In the genomic region with DNA sequence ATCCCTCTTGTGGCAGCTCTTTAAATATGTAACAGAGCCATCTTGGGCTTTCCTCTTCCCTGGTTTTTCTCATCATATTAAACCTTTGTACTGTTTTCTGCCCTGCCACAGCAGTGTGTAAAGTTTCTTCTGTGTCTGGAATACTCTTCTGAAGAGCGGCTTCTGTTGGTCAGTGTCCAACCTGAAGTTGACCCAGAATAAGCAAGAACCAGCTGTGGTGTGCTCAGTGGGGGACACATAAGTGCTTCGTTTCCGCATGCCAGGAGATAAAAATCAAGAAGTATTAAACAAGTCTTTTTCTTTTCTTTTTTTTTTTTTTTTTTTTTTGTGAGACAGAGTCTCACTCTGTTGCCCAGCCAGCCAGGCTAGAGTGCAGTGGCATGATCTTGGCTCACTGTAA, we compare ENCODE assay signal across 27 cellular contexts.
"Had no signal": no experiment of that assay in that cellular context is flagged by ENCODE, and none has a peak within 500 bp of the region (broad histone marks: within the 10 kb centered on the region; RNA-seq: fewer than 3 reads in every experiment).

No MANE protein-coding gene starts in this region.

- H3K36me3 Mint-ChIP-seq: memory B cell; mesothelial cell of epicardium; naive B cell; natural killer cell treated with Interleukin-12 subunit alpha and Interleukin-12 subunit beta and Interleukin-15 and Interleukin-18, amount 100 ng/mL, for 72 hours; neural progenitor cell; type B pancreatic cell had no signal

- H3K9ac ChIP-seq: neural progenitor cell, parathyroid adenoma had no signal

- DNase-seq: cortex of kidney; effector memory CD8-positive, alpha-beta T cell; foreskin fibroblast; gastrocnemius medialis; kidney; mucosa of descending colon; naive B cell; right lobe of liver; small intestine; stimulated activated CD4-positive, alpha-beta T cell treated with anti-CD3 and anti-CD28 coated beads, Interleukin-12 subunit alpha, Interleukin-12 subunit beta, amount 100 ng/mL, for 4 hours; stimulated activated CD4-positive, alpha-beta T cell treated with anti-CD3 and anti-CD28 coated beads, Interleukin-1b, Interleukin-23, amount 100 ng/mL, for 48 hours; stimulated activated CD4-positive, alpha-beta T cell treated with anti-CD3 and anti-CD28 coated beads, Interleukin-4, amount 100 ng/mL, for 1 hour; stimulated activated CD8-positive, alpha-beta memory T cell treated with anti-CD3 and anti-CD28 coated beads, Interleukin-4, amount 100 ng/mL, for 48 hours; stimulated activated naive CD4-positive, alpha-beta T cell; stimulated activated naive CD8-positive, alpha-beta T cell treated with anti-CD3 and anti-CD28 coated beads, Interleukin-15, amount 100 ng/mL, for 72 hours had no signal

- ATAC-seq: effector memory CD8-positive, alpha-beta T cell; esophagus mucosa; gastrocnemius medialis; left lobe of liver; mucosa of descending colon; natural killer cell treated with Interleukin-12 subunit alpha and Interleukin-12 subunit beta and Interleukin-15 and Interleukin-18, amount 100 ng/mL, for 72 hours; right lobe of liver; stimulated activated naive CD8-positive, alpha-beta T cell treated with anti-CD3 and anti-CD28 coated beads, Interleukin-15, amount 100 ng/mL, for 72 hours had no signal

- H3K27ac Mint-ChIP-seq: effector memory CD8-positive, alpha-beta T cell; memory B cell; mesothelial cell of epicardium; naive B cell; natural killer cell treated with Interleukin-12 subunit alpha and Interleukin-12 subunit beta and Interleukin-15 and Interleukin-18, amount 100 ng/mL, for 72 hours; neural progenitor cell; progenitor cell of endocrine pancreas; stimulated activated naive CD8-positive, alpha-beta T cell treated with anti-CD3 and anti-CD28 coated beads, Interleukin-15, amount 100 ng/mL, for 72 hours; type B pancreatic cell had no signal

- H3K4me3 ChIP-seq: gastrocnemius medialis, lung, mucosa of descending colon, neural progenitor cell, right lobe of liver, suprapubic skin had no signal

- H3K4me3 Mint-ChIP-seq: effector memory CD8-positive, alpha-beta T cell; memory B cell; mesothelial cell of epicardium; natural killer cell treated with Interleukin-12 subunit alpha and Interleukin-12 subunit beta and Interleukin-15 and Interleukin-18, amount 100 ng/mL, for 72 hours; neural progenitor cell; stimulated activated naive CD8-positive, alpha-beta T cell treated with anti-CD3 and anti-CD28 coated beads, Interleukin-15, amount 100 ng/mL, for 72 hours; type B pancreatic cell had no signal

- H3K36me3 ChIP-seq: gastrocnemius medialis, neural progenitor cell, right lobe of liver, suprapubic skin had no signal

- H3K27me3 ChIP-seq: gastrocnemius medialis, neural progenitor cell, right lobe of liver had no signal

- H3K9me3 Mint-ChIP-seq: effector memory CD8-positive, alpha-beta T cell; memory B cell; mesothelial cell of epicardium; natural killer cell treated with Interleukin-12 subunit alpha and Interleukin-12 subunit beta and Interleukin-15 and Interleukin-18, amount 100 ng/mL, for 72 hours; neural progenitor cell; stimulated activated naive CD8-positive, alpha-beta T cell treated with anti-CD3 and anti-CD28 coated beads, Interleukin-15, amount 100 ng/mL, for 72 hours; type B pancreatic cell had no signal

- H2AFZ ChIP-seq: neural progenitor cell, parathyroid adenoma had no signal

- H3K27me3 Mint-ChIP-seq: memory B cell, progenitor cell of endocrine pancreas, type B pancreatic cell had no signal

- H3K4me2 ChIP-seq: neural progenitor cell had no signal

- H3K4me1 ChIP-seq: gastrocnemius medialis, neural progenitor cell, parathyroid adenoma, right lobe of liver, suprapubic skin had no signal

- H3K4me1 Mint-ChIP-seq: memory B cell; mesothelial cell of epicardium; naive B cell; neural progenitor cell; stimulated activated naive CD8-positive, alpha-beta T cell treated with anti-CD3 and anti-CD28 coated beads, Interleukin-15, amount 100 ng/mL, for 72 hours had no signal

- H3K9me3 ChIP-seq: gastrocnemius medialis, mucosa of descending colon, right lobe of liver, suprapubic skin had no signal

- H3K27ac ChIP-seq: epithelial cell of prostate, gastrocnemius medialis, neural progenitor cell, parathyroid adenoma, right lobe of liver, suprapubic skin had no signal

- H3K79me2 ChIP-seq: parathyroid adenoma had no signal
